In genomic region chr1:116097600-116097999, GRCh38 we compare ENCODE assay signal across 30 cellular contexts. TPM values are rescaled to one million over a fixed set of nuclear protein-coding genes. Genes with fewer than 3 reads are reported as not detected.
"Had no signal": no experiment of that assay in that cellular context is flagged by ENCODE, and none has a peak within 500 bp of the region (broad histone marks: within the 10 kb centered on the region; RNA-seq: fewer than 3 reads in every experiment).

No MANE protein-coding gene starts in this region.

- H3K36me3 ChIP-seq: brain microvascular endothelial cell, gastrocnemius medialis, WERI-Rb-1 had no signal

- FAIRE-seq: bronchial epithelial cell had no signal

- H3K27me3 ChIP-seq: brain microvascular endothelial cell, foreskin keratinocyte, gastrocnemius medialis, heart right ventricle, hepatocyte had no signal

- H3K27ac ChIP-seq: brain microvascular endothelial cell, foreskin keratinocyte, gastrocnemius medialis, heart right ventricle, hepatocyte, WERI-Rb-1 had no signal

- DNase-seq: activated B cell treated with CpG ODN at 0.5 μM for 24 hours; activated CD4-positive, alpha-beta T cell treated with anti-CD3 and anti-CD28 coated beads for 48 hours; activated CD4-positive, alpha-beta T cell treated with anti-CD3 and anti-CD28 coated beads, Interleukin-2, amount 50 U/mL, for 1 hour; activated CD4-positive, alpha-beta T cell treated with anti-CD3 and anti-CD28 coated beads, Interleukin-2, amount 50 U/mL, for 48 hours; activated CD8-positive, alpha-beta memory T cell treated with anti-CD3 and anti-CD28 coated beads for 24 hours; activated CD8-positive, alpha-beta T cell treated with anti-CD3 and anti-CD28 coated beads for 36 hours; activated effector memory CD4-positive, alpha-beta T cell treated with Interleukin-2 at 50 U/mL for 16 hours; activated gamma-delta T cell treated with Interleukin-2 at 50 U/mL for 16 hours; activated naive CD4-positive, alpha-beta T cell treated with anti-CD3 and anti-CD28 coated beads, Interleukin-2, amount 50 U/mL, for 16 hours; activated naive CD4-positive, alpha-beta T cell treated with Interleukin-2 at 50 U/mL for 16 hours; activated T-cell treated with anti-CD3 and anti-CD28 coated beads, Interleukin-2, amount 50 U/mL, for 4 hours; amygdala; aorta; brain microvascular endothelial cell; cortex of kidney; dermis blood vessel endothelial cell; effector CD4-positive, alpha-beta T cell; effector memory CD8-positive, alpha-beta T cell; foreskin keratinocyte; gastrocnemius medialis; heart right ventricle; T-helper 1 cell; T-helper 17 cell; T1000; WERI-Rb-1 had no signal

- H3K4me3 ChIP-seq: gastrocnemius medialis, heart right ventricle, hepatocyte had no signal

- H3K4me1 ChIP-seq: foreskin keratinocyte, gastrocnemius medialis had no signal

- ATAC-seq: activated CD4-positive, CD25-positive, alpha-beta regulatory T cell treated with anti-CD3 and anti-CD28 coated beads, Interleukin-2, amount 50 U/mL, for 24 hours; activated CD8-positive, alpha-beta T cell treated with anti-CD3 and anti-CD28 coated beads for 36 hours; activated T-cell treated with anti-CD3 and anti-CD28 coated beads, Interleukin-2, amount 50 U/mL, for 4 hours; activated T-helper 17 cell treated with anti-CD3 and anti-CD28 coated beads, Interleukin-2, amount 50 U/mL, for 72 hours; effector memory CD8-positive, alpha-beta T cell; foreskin keratinocyte; gastrocnemius medialis; heart right ventricle; T-helper 17 cell had no signal

- H3K9me3 ChIP-seq: gastrocnemius medialis had no signal

RNA-seq across cellular contexts. Expression of gene MAB21L3, which starts 13.6 kb away (rescaled TPM):
- total RNA-seq: activated B cell treated with CpG ODN at 0.5 μM for 24 hours; activated CD8-positive, alpha-beta T cell treated with anti-CD3 and anti-CD28 coated beads for 36 hours; activated T-cell treated with anti-CD3 and anti-CD28 coated beads, Interleukin-2, amount 50 U/mL, for 4 hours; activated T-helper 17 cell treated with anti-CD3 and anti-CD28 coated beads, Interleukin-2, amount 50 U/mL, for 72 hours; aorta; cardiac septum; T-helper 17 cell had no signal
- polyA plus RNA-seq: heart right ventricle had no signal
